8 cellular contexts compared by ENCODE assay signal in genomic region chr5:176254066-176254393, GRCh38. TPM values are rescaled to one million over a fixed set of nuclear protein-coding genes. Genes with fewer than 3 reads are reported as not detected.
DNase-seq lines count a peak whose midpoint lies in the region; ATAC-seq, FAIRE-seq and TF ChIP-seq lines count a peak whose summit lies in the region.
"Not testable (repeated sequence)": the region's sequence is repeated elsewhere in the genome, so short reads cannot be mapped to it uniquely, and the experiment has no call there.

No MANE protein-coding gene starts in this region.

- not testable (repeated sequence) for TF ChIP-seq EP300 in HepG2 (IDR thresholded peaks at IDR 0.05; ENCODE audit: low read depth in 2 of 2, low read length in 2 of 2); HepG2 (CRISPR knock-in tag; IDR thresholded peaks at IDR 0.05; ENCODE audit: borderline replicate concordance)

- H3K79me2 ChIP-seq in HCT116 (ENCODE audit: insufficient read depth, low read length); HepG2 (ENCODE audit: insufficient read depth, low read length): not testable (repeated sequence)

- WGBS in adrenal gland, 4 donors: 16 to 50% (median 31%) methylated on average over 1 to 2 of the region's 2 CpGs; no CpG with 5 or more reads in 1 of the 4 donors
- WGBS in HepG2 (ENCODE audit: low lambda C conversion rate): 60% methylated on average over 1 of the region's 2 CpGs

- H3K36me3 ChIP-seq in HCT116 (ENCODE audit: control insufficient read depth in 1 of 2, insufficient read depth in 2 of 2, low read length in 2 of 2); adrenal gland (replicated peaks in 1 of 2); HepG2 (replicated peaks in 1 of 2; ENCODE audit: control insufficient read depth in 1 of 2, insufficient read depth in 2 of 2, low read length in 2 of 2): not testable (repeated sequence)

- H3K4me1 ChIP-seq in HCT116 (ENCODE audit: control insufficient read depth in 1 of 2, insufficient read depth in 2 of 2, low read length in 2 of 2); adrenal gland (replicated peaks in 1 of 2); HepG2 (ENCODE audit: insufficient read depth, low read length): not testable (repeated sequence)

- TF ChIP-seq POLR2A in HCT116 (IDR thresholded peaks at IDR 0.05; ENCODE audit: borderline replicate concordance, extremely low read depth, insufficient read depth, insufficient read length); adrenal gland (IDR thresholded peaks at IDR 0.05); HepG2 (IDR thresholded peaks at IDR 0.05; ENCODE audit: insufficient read depth in 1 of 2, low read depth in 2 of 2, low read length in 2 of 2): not testable (repeated sequence)

- not testable (repeated sequence) for TF ChIP-seq CTCF in AG10803 (conservative IDR thresholded peaks at IDR 0.05; ENCODE audit: low read length); HCT116 (IDR thresholded peaks at IDR 0.05 in 2 of 3, conservative IDR thresholded peaks at IDR 0.05 in 1 of 3; ENCODE audit: borderline replicate concordance in 1 of 3, insufficient read depth in 1 of 3, low read depth in 2 of 3, low read length in 2 of 3); adrenal gland (IDR thresholded peaks at IDR 0.05); choroid plexus epithelial cell (conservative IDR thresholded peaks at IDR 0.05; ENCODE audit: low read depth, low read length); fibroblast of the aortic adventitia (IDR thresholded peaks at IDR 0.05; ENCODE audit: insufficient read depth, low read length); HepG2 (CRISPR knock-in tag; IDR thresholded peaks at IDR 0.05)

- peak; percentile 56 for FAIRE-seq in HepG2 (lab: Jason Lieb, UNC)

- H3K27ac ChIP-seq in HCT116 (ENCODE audit: low read depth, low read length); HepG2 (ENCODE audit: extremely low read length, insufficient read depth, low read length): not testable (repeated sequence)
- H3K27ac ChIP-seq in adrenal gland: peak overlapping the region in 4 of 5 donors; percentile 24 to 62 (median 44)

- POLR2A ChIA-PET in HCT116 (lab: Charles Lee); HepG2 (lab: Yijun Ruan, JAX): not testable (repeated sequence)

- in situ Hi-C loops in HepG2 (cut with HindIII; ENCODE audit: extremely low pct_ligation_motif_present, low pct_unique_long_range_greater_than_20kb): not testable (repeated sequence)

- BruUV-seq in HCT116 (replicated peaks; lab: Mats Ljungman, UMichigan); HepG2 (replicated peaks; lab: Mats Ljungman, UMichigan): not testable (repeated sequence)

- not testable (repeated sequence) for TF ChIP-seq RAD21 in HCT116 (IDR thresholded peaks at IDR 0.05; ENCODE audit: low read depth); HepG2 (CRISPR knock-in tag; IDR thresholded peaks at IDR 0.05)

- not testable (repeated sequence) for H3K9me3 ChIP-seq in HCT116 (ENCODE audit: control insufficient read depth in 1 of 2, insufficient read depth in 1 of 2, low read depth in 1 of 2, low read length in 2 of 2); adrenal gland (replicated peaks in 1 of 3); HepG2 (ENCODE audit: low read length)

- not testable (repeated sequence) for H4K20me1 ChIP-seq in HCT116 (ENCODE audit: insufficient read depth); HepG2 (ENCODE audit: insufficient read depth, low read length)

- H3K4me2 ChIP-seq in HCT116 (ENCODE audit: low read length); HepG2 (ENCODE audit: low read depth, low read length): not testable (repeated sequence)

- not testable (repeated sequence) for H3K27me3 ChIP-seq in HCT116 (ENCODE audit: insufficient read depth, low read length); adrenal gland; HepG2 (ENCODE audit: control insufficient read depth in 1 of 2, insufficient read depth in 2 of 2, low read length in 2 of 2)

- not testable (repeated sequence) for H3K9ac ChIP-seq in HCT116 (ENCODE audit: low read length); HepG2 (ENCODE audit: insufficient read depth, low read depth, low read length)

- not testable (repeated sequence) for H3K9me2 ChIP-seq in HCT116 (ENCODE audit: insufficient read depth)

- intact Hi-C loops in HCT116 (cut with micrococcal nuclease); adrenal gland (cut with DNase I); HepG2 (cut with micrococcal nuclease; ENCODE audit: unreplicated experiment): not testable (repeated sequence)

- RAD21 ChIA-PET in HCT116 (lab: Charles Lee; ENCODE audit: low non-redundant PET in 1 of 2, low total read pairs in 2 of 2, uncharacterized antibody in 2 of 2, unreplicated experiment in 2 of 2): not testable (repeated sequence)

- ATAC-seq in HCT116 (0 out of 2 replicates have a peak, but pooled peaks have one; percentile 34), HepG2 (peak; percentile 64)

- CTCF ChIA-PET in HCT116 (lab: Charles Lee); HepG2 (lab: Yijun Ruan, JAX; ENCODE audit: low intra/inter-chr PET ratio, low total read pairs): not testable (repeated sequence)

- not testable (repeated sequence) for H2AFZ ChIP-seq in HCT116 (ENCODE audit: low read depth, low read length, poor library complexity, severe bottlenecking); HepG2 (ENCODE audit: low read length)

- peak; percentile 1 for DNase-seq in AG10803 (ENCODE audit: low read depth)
- not testable (repeated sequence) for DNase-seq in HCT116 (ENCODE audit: low read depth, low spot score); adrenal gland; HepG2 (ENCODE audit: low spot score)
- DNase-seq in MV-4-11 (lab: John Stamatoyannopoulos, UW): peak; percentile 23
- peak; percentile 14 for DNase-seq in choroid plexus epithelial cell (ENCODE audit: low read depth)
- peak; percentile 8 for DNase-seq in fibroblast of the aortic adventitia (ENCODE audit: low read depth)
- DNase-seq in putamen (ENCODE audit: low spot score): peak; percentile 0

- H3K4me3 ChIP-seq in AG10803 (ENCODE audit: low read length); HCT116 (replicated peaks in 1 of 2; ENCODE audit: low read depth in 1 of 2, low read length in 2 of 2); adrenal gland; choroid plexus epithelial cell (ENCODE audit: low read depth, low read length); fibroblast of the aortic adventitia (ENCODE audit: low read depth, low read length); HepG2 (replicated peaks in 1 of 3; ENCODE audit: insufficient read depth in 1 of 3, low read depth in 2 of 3, low read length in 3 of 3): not testable (repeated sequence)

TF ChIP-seq in HepG2, 621 proteins besides CTCF, POLR2A, EP300 and RAD21:
- TF ChIP-seq CEBPG (CRISPR knock-in tag; IDR thresholded peaks at IDR 0.05): 0 out of 2 replicates have a peak, but pooled peaks have one; percentile 37

RNA-seq across cellular contexts. Expression of gene SIMC1, which starts 15.8 kb away (rescaled TPM):
- total RNA-seq in HCT116 (2021; ENCODE audit: unreplicated experiment): 19.7 TPM
- polyA plus RNA-seq in HCT116 (2012): 9.4 and 12.1 TPM in 2 replicates
- 10 to 100 TPM; 39.0 to 85.3 (median 47.7) TPM for total RNA-seq in adrenal gland
- polyA plus RNA-seq in adrenal gland: 10 to 100 TPM; 25.7 to 72.7 (median 43.5) TPM
- total RNA-seq in fibroblast of the aortic adventitia (ENCODE audit: low replicate concordance): 1.8 and 6.1 TPM in 2 replicates
- 6.8 and 7.7 TPM in 2 replicates for total RNA-seq in HepG2 (2016; rRNA removed; fragmentation: Illumina TruSeq; extraction: Trizol)
- 4.6 and 5.9 TPM in 2 replicates for total RNA-seq in HepG2 (2016; cell fraction: cytosol; rRNA removed; fragmentation: Illumina TruSeq; extraction: Trizol; ENCODE audit: low read depth)
- 6.7 and 7.6 TPM in 2 replicates for total RNA-seq in HepG2 (2016; cell fraction: insoluble cytoplasmic fraction; rRNA removed; fragmentation: Illumina TruSeq; extraction: Trizol)
- 9.4 and 10.6 TPM in 2 replicates for total RNA-seq in HepG2 (2016; cell fraction: membrane; rRNA removed; fragmentation: Illumina TruSeq; extraction: Trizol)
- 7.5 and 9.0 TPM in 2 replicates for total RNA-seq in HepG2 (2016; cell fraction: nucleus; rRNA removed; fragmentation: Illumina TruSeq; extraction: Trizol)
- 5.3 and 5.4 TPM in 2 replicates for polyA plus RNA-seq in HepG2 (2011; rRNA removed)
- polyA plus RNA-seq in HepG2 (2011; cell fraction: cytosol; rRNA removed): 3.8 and 5.1 TPM in 2 replicates
- polyA plus RNA-seq in HepG2 (2011; cell fraction: nucleus; rRNA removed): 9.7 and 10.1 TPM in 2 replicates
- 9.2 and 9.7 TPM in 2 replicates for polyA plus RNA-seq in HepG2 (2012)
- polyA plus RNA-seq in HepG2 (2016; cell fraction: cytosol; fragmentation: Illumina TruSeq; extraction: Trizol; ENCODE audit: low read depth): 3.7 and 3.8 TPM in 2 replicates
- polyA plus RNA-seq in HepG2 (2016; cell fraction: insoluble cytoplasmic fraction; fragmentation: Illumina TruSeq; extraction: Trizol; ENCODE audit: low read depth): 12.1 and 14.7 TPM in 2 replicates
- 8.2 and 10.3 TPM in 2 replicates for polyA plus RNA-seq in HepG2 (2016; cell fraction: membrane; fragmentation: Illumina TruSeq; extraction: Trizol; ENCODE audit: low read depth)
- 12.7 and 15.4 TPM in 2 replicates for polyA plus RNA-seq in HepG2 (2016; cell fraction: nucleus; fragmentation: Illumina TruSeq; extraction: Trizol; ENCODE audit: insufficient read depth, low read depth)
- polyA minus RNA-seq in HepG2 (2011; rRNA and poly(A)+ RNA removed; ENCODE audit: low replicate concordance): 6.7 and 8.7 TPM in 2 replicates
- 5.5 and 7.4 TPM in 2 replicates for polyA minus RNA-seq in HepG2 (2011; cell fraction: cytosol; rRNA and poly(A)+ RNA removed)
- 12.1 and 14.9 TPM in 2 replicates for polyA minus RNA-seq in HepG2 (2011; cell fraction: nucleus; rRNA and poly(A)+ RNA removed)
